In the genomic region with DNA sequence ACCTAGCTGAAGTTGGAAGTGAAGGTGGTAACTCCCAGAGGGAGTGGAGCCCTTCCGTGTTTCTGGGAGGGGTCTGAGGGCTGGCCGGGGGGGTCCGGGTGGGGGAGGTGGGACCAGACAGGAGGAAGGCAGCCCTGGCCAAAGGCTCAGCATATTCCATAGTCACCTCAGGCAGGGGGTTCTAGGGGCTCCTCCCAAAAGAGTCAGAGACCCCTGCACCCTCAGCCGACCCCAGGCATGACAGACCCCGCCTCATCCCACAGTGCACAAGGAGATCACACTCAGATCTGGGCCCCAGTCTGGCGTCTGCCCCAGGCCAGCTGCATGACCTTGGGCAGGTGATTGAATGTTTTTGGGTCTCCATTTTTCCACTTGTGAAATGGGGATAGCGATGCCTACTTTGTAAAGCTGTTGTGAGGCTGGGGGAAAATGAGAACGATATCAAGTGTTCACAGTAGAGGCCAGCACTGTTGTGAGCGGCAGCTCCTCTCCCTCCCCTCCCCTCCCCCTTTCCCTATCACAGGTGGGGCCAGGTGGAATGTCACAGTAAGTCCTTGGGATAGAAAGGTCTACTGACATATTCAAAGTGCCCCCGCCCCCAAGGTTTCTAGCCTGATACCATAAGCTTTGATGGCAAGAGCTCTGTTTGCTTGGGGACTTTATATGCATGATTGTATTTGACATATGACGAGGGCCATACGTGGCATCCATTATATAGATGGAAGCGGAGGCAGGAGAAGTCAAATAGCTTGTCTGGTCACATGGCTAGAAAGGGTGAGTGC, we compare ENCODE assay signal across 8 cellular contexts. TPM values are rescaled to one million over a fixed set of nuclear protein-coding genes. Genes with fewer than 3 reads are reported as not detected.
DNase-seq lines count a peak whose midpoint lies in the region; ATAC-seq and TF ChIP-seq lines count a peak whose summit lies in the region.

No MANE protein-coding gene starts in this region.

- H3K4me2 ChIP-seq in OCI-LY3 (ENCODE audit: low read length) (peak overlapping the region; percentile 87), trophoblast cell (ENCODE audit: low read length) (peak overlapping the region; percentile 38)

- H3K27me3 Mint-ChIP-seq in Calu3 (ENCODE audit: unreplicated experiment) (no peaks in the 10 kb centered on the region), endodermal cell (ENCODE audit: insufficient read depth) (peaks cover 6% of the 10 kb centered on the region)

- H3K4me1 Mint-ChIP-seq in Calu3 (ENCODE audit: low read depth, unreplicated experiment), result peaks cover 76% of the 10 kb centered on the region
- H3K4me1 Mint-ChIP-seq in endodermal cell, result peaks cover 23% of the 10 kb centered on the region

- WGBS in endodermal cell (ENCODE audit: insufficient coverage in 1 of 2, insufficient read length in 1 of 2), 2 experiments, result 43 to 72% methylated on average over 5 to 13 of the region's 13 CpGs
- WGBS in trophoblast cell (ENCODE audit: extremely low coverage, insufficient coverage, insufficient read length), result no CpG with 5 or more reads among the region's 13 CpGs

- no peak overlapping the region for H2AFZ ChIP-seq in OCI-LY3 (ENCODE audit: low read depth, low read length)
- H2AFZ ChIP-seq in trophoblast cell (ENCODE audit: insufficient read depth, low read length, poor library complexity), result peak overlapping the region; percentile 38

- peak overlapping the region; percentile 98 for H4K91ac ChIP-seq in trophoblast cell (ENCODE audit: low read depth, low read length)

- peaks cover 60% of the 10 kb centered on the region for H3K79me1 ChIP-seq in trophoblast cell (ENCODE audit: low read length)

- DNase-seq in Calu3 (no peak), endodermal cell (peak; percentile 61), trophoblast cell (no peak), SHP77 (lab: John Stamatoyannopoulos, UW) (no peak), HK-2 (ENCODE audit: unreplicated experiment) (no peak)
- no peak for DNase-seq in stimulated activated CD4-positive, alpha-beta T cell treated with anti-CD3 and anti-CD28 coated beads, Interleukin-4, amount 100 ng/mL, for 4 hours

- TF ChIP-seq CTCF in Calu3 (IDR thresholded peaks at IDR 0.05; ENCODE audit: unreplicated experiment) (no peak), OCI-LY3 (IDR thresholded peaks at IDR 0.05; ENCODE audit: low read depth, low read length) (no peak), endodermal cell (conservative IDR thresholded peaks at IDR 0.05) (no peak)

- no peak overlapping the region for H3K23ac ChIP-seq in trophoblast cell (ENCODE audit: low read length)

- H3K27ac ChIP-seq in OCI-LY3 (ENCODE audit: low read length) (peak overlapping the region; percentile 96), endodermal cell (ENCODE audit: low read depth, low read length) (peak overlapping the region; percentile 79), trophoblast cell (ENCODE audit: low read depth, low read length) (peak overlapping the region; percentile 96)

- H3K27me3 ChIP-seq in OCI-LY3 (ENCODE audit: low read depth, low read length) (no peaks in the 10 kb centered on the region), endodermal cell (ENCODE audit: control insufficient read depth, insufficient read depth, low read length, poor library complexity, severe bottlenecking) (no peaks in the 10 kb centered on the region), trophoblast cell (ENCODE audit: insufficient read depth, low read length) (no peaks in the 10 kb centered on the region)

- peak overlapping the region; percentile 75 for H2BK5ac ChIP-seq in trophoblast cell (ENCODE audit: low read depth, low read length, poor library complexity)

- BruUV-seq in Calu3 (replicated peaks; lab: Mats Ljungman, UMichigan), result no TSS peak

- no peak for ATAC-seq in GM21717 (IDR thresholded peaks at IDR 0.05; ENCODE audit: unreplicated experiment)

- H3K9ac ChIP-seq in OCI-LY3 (ENCODE audit: low read length) (peak overlapping the region; percentile 76), endodermal cell (ENCODE audit: extremely low read depth, low read length, poor library complexity, severe bottlenecking) (peak overlapping the region; percentile 33), trophoblast cell (ENCODE audit: low read length) (no peak overlapping the region)

- peak overlapping the region; percentile 99 for H2AK5ac ChIP-seq in trophoblast cell (ENCODE audit: low read length)

- H2BK120ac ChIP-seq in trophoblast cell (ENCODE audit: insufficient read depth, low read length, poor library complexity), result peak overlapping the region; percentile 81

- intact Hi-C loops in Calu3 (cut with micrococcal nuclease; ENCODE audit: unreplicated experiment), result loop anchor here (2.0 kb wide), 1 partner anchor 29 kb away; no protein-coding TSS in a partner anchor

- no peaks in the 10 kb centered on the region for H3K9me3 ChIP-seq in OCI-LY3 (ENCODE audit: insufficient read depth, low read length)
- no peaks in the 10 kb centered on the region for H3K9me3 ChIP-seq in endodermal cell (ENCODE audit: control insufficient read depth, low read length)
- H3K9me3 ChIP-seq in trophoblast cell (ENCODE audit: insufficient read depth, low read depth, low read length), result no peaks in the 10 kb centered on the region

- peaks cover 46% of the 10 kb centered on the region for H3K36me3 Mint-ChIP-seq in Calu3 (ENCODE audit: insufficient read depth, unreplicated experiment)
- no peaks in the 10 kb centered on the region for H3K36me3 Mint-ChIP-seq in endodermal cell (ENCODE audit: low read depth)

- peak overlapping the region; percentile 34 for H3K4ac ChIP-seq in trophoblast cell (ENCODE audit: low read depth, low read length)

- peak overlapping the region; percentile 46 for H3K4me3 Mint-ChIP-seq in Calu3 (ENCODE audit: low read depth, unreplicated experiment)
- H3K4me3 Mint-ChIP-seq in endodermal cell, result no peak overlapping the region

- H3K18ac ChIP-seq in trophoblast cell (ENCODE audit: low read length), result peak overlapping the region; percentile 94

- H3K27ac Mint-ChIP-seq in Calu3 (ENCODE audit: unreplicated experiment), result peak overlapping the region; percentile 98
- H3K27ac Mint-ChIP-seq in endodermal cell, result peak overlapping the region; percentile 97

- peak overlapping the region; percentile 77 for H3K4me3 ChIP-seq in OCI-LY3 (ENCODE audit: low read length)
- H3K4me3 ChIP-seq in endodermal cell (ENCODE audit: low read length), result no peak overlapping the region
- H3K4me3 ChIP-seq in trophoblast cell (ENCODE audit: low read depth, low read length), result no peak overlapping the region

- peak overlapping the region; percentile 99 for H2BK12ac ChIP-seq in trophoblast cell (ENCODE audit: low read length)

- CTCF ChIA-PET in Calu3 (lab: Charles Lee), result interaction anchor here (0.6 to 4.3 kb wide), 11 partner anchors 8 to 712 kb away, joined by 3 to 53 read pairs (median 7); partner anchors contain the start of gene DDIT4

- H3K9me3 Mint-ChIP-seq in Calu3 (ENCODE audit: low read depth, unreplicated experiment), result no peaks in the 10 kb centered on the region
- no peaks in the 10 kb centered on the region for H3K9me3 Mint-ChIP-seq in endodermal cell

- no peak overlapping the region for H4K12ac ChIP-seq in trophoblast cell (ENCODE audit: low read depth, low read length)

- H3K4me1 ChIP-seq in OCI-LY3 (ENCODE audit: low read length), result peaks cover 57% of the 10 kb centered on the region
- H3K4me1 ChIP-seq in endodermal cell (ENCODE audit: control insufficient read depth, insufficient read depth, low read length), result peaks cover 14% of the 10 kb centered on the region
- peaks cover 57 to 58% of the 10 kb centered on the region in 2 experiments for H3K4me1 ChIP-seq in trophoblast cell (ENCODE audit: control insufficient read depth in 1 of 2, insufficient read depth in 2 of 2, low read length in 2 of 2)

- H3K79me2 ChIP-seq in OCI-LY3 (ENCODE audit: low read length) (no peaks in the 10 kb centered on the region), trophoblast cell (ENCODE audit: control insufficient read depth, insufficient read depth, low read length, poor library complexity) (peaks cover 16% of the 10 kb centered on the region)

- peak overlapping the region; percentile 86 for H4K8ac ChIP-seq in trophoblast cell (ENCODE audit: low read depth, low read length)

- H4K20me1 ChIP-seq in OCI-LY3 (ENCODE audit: insufficient read depth, low read length), result no peaks in the 10 kb centered on the region

- H3K36me3 ChIP-seq in OCI-LY3 (replicated peaks; ENCODE audit: low read depth, low read length) (no peaks in the 10 kb centered on the region), endodermal cell (ENCODE audit: control insufficient read depth, insufficient read depth, low read length) (no peaks in the 10 kb centered on the region), trophoblast cell (ENCODE audit: control insufficient read depth in 1 of 2, insufficient read depth in 2 of 2, low read length in 2 of 2) (no peaks in the 10 kb centered on the region)

- H3K14ac ChIP-seq in trophoblast cell (ENCODE audit: low read length), result peak overlapping the region; percentile 96

RNA-seq across cellular contexts. Expression of gene DNAJB12, which starts 33.3 kb away (rescaled TPM):
- total RNA-seq in Calu3 (2022) (43.1 and 48.0 TPM in 2 replicates), endodermal cell (10 to 100 TPM; 22.6 to 27.5 TPM)
- polyA plus RNA-seq in endodermal cell (2013, experiment 1 of 2), result 18.3 TPM
- polyA plus RNA-seq in endodermal cell (2013, experiment 2 of 2), result 17.5 TPM
- 17.3 and 17.4 TPM in 2 replicates for polyA plus RNA-seq in trophoblast cell (2013)

RNA-seq across cellular contexts. Expression of gene DDIT4, which starts 47.7 kb away (rescaled TPM):
- total RNA-seq in Calu3 (2022), result 294 and 326 TPM in 2 replicates
- 10 to 100 TPM; 20.5 to 30.2 TPM for total RNA-seq in endodermal cell
- 178 TPM for polyA plus RNA-seq in endodermal cell (2013, experiment 1 of 2)
- 119 TPM for polyA plus RNA-seq in endodermal cell (2013, experiment 2 of 2)
- polyA plus RNA-seq in trophoblast cell (2013), result 175 and 178 TPM in 2 replicates
